In the genomic region with DNA sequence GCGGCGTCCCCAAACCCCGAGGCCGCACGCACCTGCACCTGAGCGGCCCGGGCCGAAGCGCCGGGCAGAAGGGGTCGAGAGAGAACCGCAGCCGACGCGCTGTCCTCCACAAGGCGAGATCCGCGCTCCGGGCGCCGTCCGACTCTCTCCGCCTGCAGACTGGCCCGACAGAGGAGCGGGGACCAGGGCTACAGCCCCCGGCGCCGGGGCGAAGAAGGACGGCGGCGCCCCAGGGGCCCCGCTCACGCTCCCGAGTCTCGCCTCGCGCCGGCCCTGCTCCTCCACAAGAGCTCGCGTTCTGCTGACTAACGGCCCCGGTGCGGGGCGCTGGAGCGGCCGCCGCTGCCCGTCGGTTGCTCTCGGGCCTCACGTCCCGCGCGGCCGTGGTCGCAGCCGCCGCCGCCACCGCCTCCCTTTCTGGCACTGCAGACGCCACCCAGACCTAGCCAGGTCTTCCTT, we compare ENCODE assay signal across 8 cellular contexts. TPM values are rescaled to one million over a fixed set of nuclear protein-coding genes. Genes with fewer than 3 reads are reported as not detected.
DNase-seq lines count a peak whose midpoint lies in the region; ATAC-seq, FAIRE-seq and TF ChIP-seq lines count a peak whose summit lies in the region.

No MANE protein-coding gene starts in this region.

- H3K4me3 ChIP-seq in AG04450 (ENCODE audit: low read depth, low read length) (peak overlapping the region; percentile 89), small intestine (ENCODE audit: low read depth in 1 of 2, low read length in 2 of 2) (peak overlapping the region; percentile 89 to 93)

- H3K4me1 ChIP-seq in small intestine (ENCODE audit: control insufficient read depth in 2 of 2, insufficient read depth in 1 of 2, low read depth in 1 of 2, low read length in 1 of 2), result peaks cover 3 to 6% of the 10 kb centered on the region in 2 donors

- intact Hi-C loops in activated B cell treated with CpG ODN at 0.5 μM for 24 hours (cut with micrococcal nuclease), result loop anchor here (1.0 to 5.0 kb wide), 13 partner anchors 7 to 1650 kb away; a partner anchor contains a TSS
- intact Hi-C loops in left cardiac atrium (cut with DNase I), result loop anchor here in 1 of 2 donors (10.0 kb wide), 3 partner anchors 74 to 136 kb away; no protein-coding TSS in a partner anchor

- H3K4me3 Mint-ChIP-seq in activated B cell treated with CpG ODN at 0.5 μM for 24 hours, result peak overlapping the region; percentile 100

- no peaks in the 10 kb centered on the region for H3K27me3 ChIP-seq in AG04450 (ENCODE audit: control insufficient read depth, insufficient read depth, low read length)
- H3K27me3 ChIP-seq in small intestine (ENCODE audit: control insufficient read depth in 2 of 2, insufficient read depth in 2 of 2, low read length in 2 of 2), result no peaks in the 10 kb centered on the region

- ATAC-seq in GM19023 (IDR thresholded peaks at IDR 0.05; ENCODE audit: unreplicated experiment) (peak; percentile 22), HG03108 (IDR thresholded peaks at IDR 0.05; ENCODE audit: unreplicated experiment) (peak; percentile 8), activated B cell treated with CpG ODN at 0.5 μM for 24 hours (ENCODE audit: low read depth) (peak; percentile 17), left cardiac atrium (peak; percentile 27 to 34)

- peak overlapping the region; percentile 98 for H3K27ac Mint-ChIP-seq in activated B cell treated with CpG ODN at 0.5 μM for 24 hours

- 0% methylated on average over 29 to 62 of the region's 62 CpGs for WGBS in small intestine, 3 donors

- H3K9me3 ChIP-seq in AG04450 (ENCODE audit: control insufficient read depth, insufficient read depth, low read length) (no peaks in the 10 kb centered on the region; the same call in 1 of the 2 replicates), small intestine (ENCODE audit: control insufficient read depth, low read depth) (no peaks in the 10 kb centered on the region)

- FAIRE-seq in small intestine (lab: Jason Lieb, UNC), result no peak

- no peaks in the 10 kb centered on the region for H3K36me3 ChIP-seq in small intestine (ENCODE audit: control insufficient read depth in 2 of 2, insufficient read depth in 2 of 2, low read length in 2 of 2)

- POLR2A ChIA-PET in AG04450 (lab: Yijun Ruan, JAX), result interaction anchor here (0.6 to 1.7 kb wide), 15 partner anchors 10 to 262 kb away, joined by 3 to 17 read pairs (median 4); a partner anchor contains a TSS
- POLR2A ChIA-PET in activated B cell treated with CpG ODN at 0.5 μM for 24 hours (lab: Charles Lee), result interaction anchor here (0.8 to 4.3 kb wide), 14 partner anchors 9 to 455 kb away, joined by 3 to 38 read pairs (median 9); a partner anchor contains a TSS

- H3K27ac ChIP-seq in AG04450 (ENCODE audit: low read depth, low read length) (peak overlapping the region; percentile 74), small intestine (ENCODE audit: low read depth in 1 of 2, low read length in 1 of 2) (peak overlapping the region; percentile 78 to 99)

- DNase-seq in AG04450 (ENCODE audit: low read depth, low spot score) (no peak), activated B cell treated with CpG ODN at 0.5 μM for 24 hours (peak; percentile 50), left cardiac atrium (no peak), small intestine (no peak), NCI-H524 (lab: John Stamatoyannopoulos, UW) (no peak), GM19240 (ENCODE audit: insufficient read length, low spot score) (no peak)

- H3K27me3 Mint-ChIP-seq in activated B cell treated with CpG ODN at 0.5 μM for 24 hours, result no peaks in the 10 kb centered on the region

- CTCF ChIA-PET in AG04450 (lab: Charles Lee) (no interaction called here), activated B cell treated with CpG ODN at 0.5 μM for 24 hours (lab: Charles Lee) (interaction anchor here (1.0 to 1.4 kb wide), 2 partner anchors 92 to 103 kb away, joined by 3 to 5 read pairs; no protein-coding TSS in a partner anchor)

- H3K36me3 Mint-ChIP-seq in activated B cell treated with CpG ODN at 0.5 μM for 24 hours (ENCODE audit: low read depth), result peaks cover 23% of the 10 kb centered on the region

- no peaks in the 10 kb centered on the region for H3K9me3 Mint-ChIP-seq in activated B cell treated with CpG ODN at 0.5 μM for 24 hours

- no peak for TF ChIP-seq CTCF in AG04450 (IDR thresholded peaks at IDR 0.05; ENCODE audit: low read depth, low read length)
- TF ChIP-seq CTCF in activated B cell treated with CpG ODN at 0.5 μM for 24 hours (IDR thresholded peaks at IDR 0.05), result no peak

- H3K4me1 Mint-ChIP-seq in activated B cell treated with CpG ODN at 0.5 μM for 24 hours, result peaks cover 72% of the 10 kb centered on the region

RNA-seq across cellular contexts. Expression of a gene that starts 0.4 kb away (rescaled TPM):
- polyA plus RNA-seq in AG04450 (2011; rRNA removed) (12.0 and 15.3 TPM in 2 replicates), small intestine (10 to 100 TPM; 12.5 to 28.0 (median 21.9) TPM)
- 12.8 and 22.2 TPM in 2 replicates for polyA minus RNA-seq in AG04450 (2011; rRNA and poly(A)+ RNA removed)
- total RNA-seq in activated B cell treated with CpG ODN at 0.5 μM for 24 hours (17.0 and 18.6 TPM in 2 replicates), left cardiac atrium (10 to 100 TPM in 1 of 2 donors, 1 to 10 TPM in 1; 9.4 to 10.9 TPM)

RNA-seq across cellular contexts. Expression of a gene that starts 0.8 kb away (rescaled TPM):
- polyA plus RNA-seq in AG04450 (2011; rRNA removed), result 15.1 and 19.8 TPM in 2 replicates
- 8.6 and 8.9 TPM in 2 replicates for polyA minus RNA-seq in AG04450 (2011; rRNA and poly(A)+ RNA removed)
- 9.5 and 9.8 TPM in 2 replicates for total RNA-seq in activated B cell treated with CpG ODN at 0.5 μM for 24 hours
- 1 to 10 TPM; 6.7 to 7.3 TPM for total RNA-seq in left cardiac atrium
- polyA plus RNA-seq in small intestine, result 10 to 100 TPM; 14.1 to 35.7 (median 22.1) TPM
